In the genomic region with DNA sequence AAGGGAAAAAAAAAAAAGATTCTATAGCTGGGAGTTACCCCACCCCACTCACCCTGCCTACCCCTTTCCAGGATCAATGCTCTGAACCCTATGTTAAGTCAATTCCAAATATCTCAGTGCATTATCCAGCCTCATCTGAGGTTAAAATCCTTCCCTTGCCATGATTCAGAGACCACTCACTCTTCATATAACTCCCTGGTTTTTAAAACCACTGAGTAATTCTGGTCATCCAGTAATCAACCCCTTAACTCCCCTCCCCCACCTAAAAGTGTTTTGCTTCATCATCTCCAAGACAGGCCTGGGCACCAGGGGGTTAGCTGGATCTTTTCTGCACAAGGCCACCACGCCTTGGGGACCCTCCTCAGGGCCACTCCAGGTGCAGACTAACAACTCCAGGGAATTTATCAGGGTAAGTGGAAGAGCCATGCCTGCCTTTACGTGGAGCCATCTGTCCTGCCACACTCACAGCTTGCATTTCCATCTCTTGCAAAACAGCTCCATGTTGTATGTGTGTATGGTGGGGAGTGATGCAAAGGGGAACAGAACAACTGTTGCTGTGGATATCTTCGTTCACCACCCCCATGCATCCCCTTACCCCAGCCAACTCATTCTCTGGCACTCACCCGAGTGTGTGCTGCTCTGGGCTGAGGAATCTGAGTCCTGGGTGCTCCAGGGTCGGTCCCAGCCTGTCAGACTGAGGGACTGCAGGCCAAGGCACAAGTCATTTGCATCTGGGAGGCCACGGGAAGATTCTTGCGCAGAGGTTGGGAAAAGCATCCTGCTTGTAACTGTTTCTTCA, we compare ENCODE assay signal across 10 cellular contexts. TPM values are rescaled to one million over a fixed set of nuclear protein-coding genes. Genes with fewer than 3 reads are reported as not detected.
DNase-seq lines count a peak whose midpoint lies in the region; TF ChIP-seq lines count a peak whose summit lies in the region.
"Had no signal": no experiment of that assay in that cellular context is flagged by ENCODE, and none has a peak within 500 bp of the region (broad histone marks: within the 10 kb centered on the region; RNA-seq: fewer than 3 reads in every experiment).

No MANE protein-coding gene starts in this region.

- intact Hi-C loops in tibial artery (cut with DNase I; ENCODE audit: low total_unique reads), result no loop called here

- H2BK5ac ChIP-seq in mesenchymal stem cell (ENCODE audit: low read depth, low read length, poor library complexity, severe bottlenecking), result no peak overlapping the region

- WGBS in mesenchymal stem cell, result 28% methylated on average over 4 of the region's 7 CpGs

- H3K9me3 ChIP-seq in mesenchymal stem cell (ENCODE audit: control insufficient read depth, low read length) (no peaks in the 10 kb centered on the region), tibial artery (no peaks in the 10 kb centered on the region), Karpas-422 (ENCODE audit: low read length) (no peaks in the 10 kb centered on the region)

- H2AFZ ChIP-seq in mesenchymal stem cell (ENCODE audit: low read depth, low read length) (no peak overlapping the region), Karpas-422 (ENCODE audit: low read length) (no peak overlapping the region)

- no peaks in the 10 kb centered on the region for H3K79me2 ChIP-seq in Karpas-422 (ENCODE audit: low read length)

- H2AK5ac ChIP-seq in mesenchymal stem cell (ENCODE audit: low read length, severe bottlenecking), result no peak overlapping the region

- H4K20me1 ChIP-seq in Karpas-422 (ENCODE audit: insufficient read depth, low read depth, low read length), result no peaks in the 10 kb centered on the region

- TF ChIP-seq CTCF in cardiac fibroblast (IDR thresholded peaks at IDR 0.05; ENCODE audit: low read depth, low read length) (no peak), tibial artery (IDR thresholded peaks at IDR 0.05) (no peak)

- H3K27me3 ChIP-seq in mesenchymal stem cell (ENCODE audit: control insufficient read depth in 1 of 2, insufficient read depth in 1 of 2, low read length in 2 of 2) (peaks cover 0 to 12% of the 10 kb centered on the region in 2 experiments), tibial artery (no peaks in the 10 kb centered on the region), Karpas-422 (ENCODE audit: low read length) (0 out of 2 replicates have a peak, but pooled peaks cover 4% of the 10 kb centered on the region)

- H3K36me3 ChIP-seq in mesenchymal stem cell (ENCODE audit: control insufficient read depth in 1 of 2, insufficient read depth in 2 of 2, low read depth in 1 of 2, low read length in 2 of 2) (peaks cover 0 to 29% of the 10 kb centered on the region in 2 experiments), tibial artery (no peaks in the 10 kb centered on the region), Karpas-422 (ENCODE audit: insufficient read depth, low read length) (no peaks in the 10 kb centered on the region)

- H4K91ac ChIP-seq in mesenchymal stem cell (ENCODE audit: low read length), result no peak overlapping the region

- H3K23ac ChIP-seq in mesenchymal stem cell (ENCODE audit: low read length in 2 of 2), result no peak overlapping the region

- H2BK120ac ChIP-seq in mesenchymal stem cell (ENCODE audit: low read depth, low read length), result no peak overlapping the region

- no peak overlapping the region for H2BK12ac ChIP-seq in mesenchymal stem cell (ENCODE audit: low read length in 2 of 2)

- H3K4me1 ChIP-seq in mesenchymal stem cell (ENCODE audit: control insufficient read depth, insufficient read depth, low read depth, low read length) (peaks cover 11% of the 10 kb centered on the region), tibial artery (peaks cover 0 to 19% (median 12%) of the 10 kb centered on the region in 4 donors), Karpas-422 (ENCODE audit: low read length) (no peaks in the 10 kb centered on the region)

- H4K8ac ChIP-seq in mesenchymal stem cell (ENCODE audit: low read length), result peak overlapping the region; percentile 35

- H2BK15ac ChIP-seq in mesenchymal stem cell (ENCODE audit: low read depth, poor library complexity, severe bottlenecking), result no peak overlapping the region

- H3K79me1 ChIP-seq in mesenchymal stem cell (replicated peaks; ENCODE audit: low read length, poor library complexity, severe bottlenecking), result no peaks in the 10 kb centered on the region

- H3K14ac ChIP-seq in mesenchymal stem cell (ENCODE audit: low read length in 2 of 2), result peak overlapping the region in 1 of 2 experiments; percentile 9

- no peak overlapping the region for H3K4ac ChIP-seq in mesenchymal stem cell (ENCODE audit: low read depth in 1 of 2, low read length in 2 of 2)

- peak overlapping the region; percentile 92 for H3K9ac ChIP-seq in mesenchymal stem cell (ENCODE audit: low read length)
- no peak overlapping the region for H3K9ac ChIP-seq in Karpas-422 (ENCODE audit: low read length)

- no peaks in the 10 kb centered on the region for H3K9me2 ChIP-seq in Karpas-422 (replicated peaks; ENCODE audit: insufficient read depth, low read length)

- H3K18ac ChIP-seq in mesenchymal stem cell (ENCODE audit: low read depth in 1 of 2, low read length in 2 of 2), result no peak overlapping the region

- H3K4me3 ChIP-seq in cardiac fibroblast (replicated peaks in 1 of 2; ENCODE audit: low read depth in 2 of 2, low read length in 2 of 2), result no peak overlapping the region
- peak overlapping the region in 1 of 2 experiments; percentile 78 for H3K4me3 ChIP-seq in mesenchymal stem cell (ENCODE audit: insufficient read depth in 1 of 2, low read depth in 1 of 2, low read length in 2 of 2)
- peak overlapping the region; percentile 46 to 56 for H3K4me3 ChIP-seq in tibial artery
- no peak overlapping the region for H3K4me3 ChIP-seq in Karpas-422 (ENCODE audit: low read length)
- H3K4me3 ChIP-seq: lung had no signal

- H3K4me2 ChIP-seq in mesenchymal stem cell (ENCODE audit: low read length, poor library complexity, severe bottlenecking), result no peak overlapping the region
- no peak overlapping the region for H3K4me2 ChIP-seq in Karpas-422 (ENCODE audit: low read depth, low read length, poor library complexity, severe bottlenecking)

- DNase-seq in DMS 273 (lab: John Stamatoyannopoulos, UW; ENCODE audit: unreplicated experiment) (peak; percentile 59), DMS 273 treated with DMSO at 0.1 percent for 48 hours (lab: John Stamatoyannopoulos, UW) (no peak), cardiac fibroblast (ENCODE audit: low read depth in 2 of 2) (peak; percentile 13 to 18), mesenchymal stem cell (peak; percentile 12), tibial artery (no peak), Karpas-422 (no peak), UCSD-AML1 (lab: John Stamatoyannopoulos, UW; ENCODE audit: unreplicated experiment) (no peak)
- DNase-seq in activated CD4-positive, alpha-beta T cell treated with anti-CD3 and anti-CD28 coated beads for 1 hour, result no peak

- H3K27ac ChIP-seq in mesenchymal stem cell (ENCODE audit: low read length, poor library complexity, severe bottlenecking) (no peak overlapping the region), tibial artery (peak overlapping the region; percentile 61 to 69), Karpas-422 (ENCODE audit: low read length) (no peak overlapping the region)
- H3K27ac ChIP-seq: 22Rv1 had no signal

RNA-seq across cellular contexts. Expression of a gene that starts 30.7 kb away (rescaled TPM):
- polyA plus RNA-seq in mesenchymal stem cell (2013, experiment 1 of 2), result 3,754 TPM
- 3,596 TPM for polyA plus RNA-seq in mesenchymal stem cell (2013, experiment 2 of 2)
- total RNA-seq in Karpas-422 (2014; rRNA removed; shearing (Covaris generic); ENCODE audit: low replicate concordance), result 5,063 and 5,133 TPM in 2 replicates

Comparison
In these comparisons a context has a peak if more than half of its experiments do, and no peak if none do; other contexts are left out.
1. DNase-seq: peak in DMS 273 (single experiment), cardiac fibroblast (2 of 2) and mesenchymal stem cell (single experiment); none in DMS 273 treated with DMSO at 0.1 percent for 48 hours (single experiment), tibial artery (0 of 2), Karpas-422 (single experiment), activated CD4-positive, alpha-beta T cell treated with anti-CD3 and anti-CD28 coated beads for 1 hour (single experiment) and UCSD-AML1 (single experiment).
2. H3K4me3 ChIP-seq: peak in tibial artery (2 of 2); none in cardiac fibroblast (0 of 2) and Karpas-422 (single experiment).
3. H3K27ac ChIP-seq: peak in tibial artery (2 of 2); none in mesenchymal stem cell (single experiment) and Karpas-422 (single experiment).